Comparison of ENCODE assay signal across 17 cellular contexts in genomic region chr20:12466915-12467314, GRCh38.
"Had no signal": no experiment of that assay in that cellular context is flagged by ENCODE, and none has a peak within 500 bp of the region (broad histone marks: within the 10 kb centered on the region; RNA-seq: fewer than 3 reads in every experiment).

No MANE protein-coding gene starts in this region.

- ATAC-seq: activated CD8-positive, alpha-beta memory T cell treated with anti-CD3 and anti-CD28 coated beads, Interleukin-2, amount 10 ng/mL, durations not matched to agents 7 days and 5 days; PC-3 had no signal

- H3K27me3 Mint-ChIP-seq: activated CD4-positive, alpha-beta T cell treated with anti-CD3 and anti-CD28 coated beads, Interleukin-2, amount 10 ng/mL, durations not matched to agents 24 days and 14 days; activated CD8-positive, alpha-beta memory T cell treated with anti-CD3 and anti-CD28 coated beads, Interleukin-2, amount 10 ng/mL, durations not matched to agents 7 days and 5 days; activated naive CD4-positive, alpha-beta T cell treated with anti-CD3 and anti-CD28 coated beads, Interleukin-2, amount 50 U/mL, for 24 hours; activated T-cell treated with anti-CD3 and anti-CD28 coated beads, Interleukin-2, amount 50 U/mL, for 24 hours had no signal

- H3K4me3 Mint-ChIP-seq: activated CD4-positive, alpha-beta T cell treated with anti-CD3 and anti-CD28 coated beads, Interleukin-2, amount 10 ng/mL, durations not matched to agents 24 days and 14 days; activated CD8-positive, alpha-beta memory T cell treated with anti-CD3 and anti-CD28 coated beads, Interleukin-2, amount 10 ng/mL, durations not matched to agents 7 days and 5 days; activated naive CD4-positive, alpha-beta T cell treated with anti-CD3 and anti-CD28 coated beads, Interleukin-2, amount 50 U/mL, for 24 hours; activated T-cell treated with anti-CD3 and anti-CD28 coated beads, Interleukin-2, amount 50 U/mL, for 24 hours; activated T-helper 1 cell treated with anti-CD3 and anti-CD28 coated beads, Interleukin-12 subunit alpha, Interleukin-12 subunit beta, Interleukin-2, Interleukin-4 antibody, amounts not matched to agents 30 ng/mL and 10 ng/mL and 1 ng/mL, durations not matched to agents 14 hours and 24 hours and 36 hours; T-helper 1 cell treated with Interleukin-12 subunit alpha and Interleukin-12 subunit beta and Interleukin-4 antibody, amounts not matched to agents 30 μg/mL and 1 μg/mL, for 36 hours had no signal

- H3K36me3 Mint-ChIP-seq: activated CD8-positive, alpha-beta memory T cell treated with anti-CD3 and anti-CD28 coated beads, Interleukin-2, amount 10 ng/mL, durations not matched to agents 7 days and 5 days; activated naive CD4-positive, alpha-beta T cell treated with anti-CD3 and anti-CD28 coated beads, Interleukin-2, amount 50 U/mL, for 24 hours had no signal

- DNase-seq: activated CD4-positive, alpha-beta T cell treated with anti-CD3 and anti-CD28 coated beads for 1 hour; activated CD4-positive, alpha-beta T cell treated with anti-CD3 and anti-CD28 coated beads, Interleukin-2, amount 10 ng/mL, durations not matched to agents 24 days and 14 days; activated CD4-positive, alpha-beta T cell treated with anti-CD3 and anti-CD28 coated beads, Interleukin-2, amount 50 U/mL, for 48 hours; activated CD8-positive, alpha-beta memory T cell treated with anti-CD3 and anti-CD28 coated beads, Interleukin-2, amount 10 ng/mL, durations not matched to agents 7 days and 5 days; activated effector memory CD4-positive, alpha-beta T cell treated with Interleukin-2 at 50 U/mL for 16 hours; activated naive CD4-positive, alpha-beta T cell; activated T-cell treated with anti-CD3 and anti-CD28 coated beads, Interleukin-2, amount 50 U/mL, for 24 hours; aorta; caudate nucleus; MG63; MV-4-11; NCI-H446 treated with DMSO at 0.1 percent for 48 hours; NCI-H524 treated with DMSO at 0.1 percent for 48 hours; PC-3 had no signal

- H3K27ac Mint-ChIP-seq: activated CD4-positive, alpha-beta T cell treated with anti-CD3 and anti-CD28 coated beads, Interleukin-2, amount 10 ng/mL, durations not matched to agents 24 days and 14 days; activated CD8-positive, alpha-beta memory T cell treated with anti-CD3 and anti-CD28 coated beads, Interleukin-2, amount 10 ng/mL, durations not matched to agents 7 days and 5 days; activated naive CD4-positive, alpha-beta T cell treated with anti-CD3 and anti-CD28 coated beads, Interleukin-2, amount 50 U/mL, for 24 hours; activated T-cell treated with anti-CD3 and anti-CD28 coated beads, Interleukin-2, amount 50 U/mL, for 24 hours; activated T-helper 1 cell treated with anti-CD3 and anti-CD28 coated beads, Interleukin-12 subunit alpha, Interleukin-12 subunit beta, Interleukin-2, Interleukin-4 antibody, amounts not matched to agents 30 ng/mL and 10 ng/mL and 1 ng/mL, durations not matched to agents 14 hours and 24 hours and 36 hours; T-helper 1 cell treated with Interleukin-12 subunit alpha and Interleukin-12 subunit beta and Interleukin-4 antibody, amounts not matched to agents 30 μg/mL and 1 μg/mL, for 36 hours had no signal

- H3K4me1 Mint-ChIP-seq: activated CD4-positive, alpha-beta T cell treated with anti-CD3 and anti-CD28 coated beads, Interleukin-2, amount 10 ng/mL, durations not matched to agents 24 days and 14 days; activated CD8-positive, alpha-beta memory T cell treated with anti-CD3 and anti-CD28 coated beads, Interleukin-2, amount 10 ng/mL, durations not matched to agents 7 days and 5 days; activated naive CD4-positive, alpha-beta T cell treated with anti-CD3 and anti-CD28 coated beads, Interleukin-2, amount 50 U/mL, for 24 hours had no signal
